ENCODE assay signal across 15 cellular contexts in the genomic region with DNA sequence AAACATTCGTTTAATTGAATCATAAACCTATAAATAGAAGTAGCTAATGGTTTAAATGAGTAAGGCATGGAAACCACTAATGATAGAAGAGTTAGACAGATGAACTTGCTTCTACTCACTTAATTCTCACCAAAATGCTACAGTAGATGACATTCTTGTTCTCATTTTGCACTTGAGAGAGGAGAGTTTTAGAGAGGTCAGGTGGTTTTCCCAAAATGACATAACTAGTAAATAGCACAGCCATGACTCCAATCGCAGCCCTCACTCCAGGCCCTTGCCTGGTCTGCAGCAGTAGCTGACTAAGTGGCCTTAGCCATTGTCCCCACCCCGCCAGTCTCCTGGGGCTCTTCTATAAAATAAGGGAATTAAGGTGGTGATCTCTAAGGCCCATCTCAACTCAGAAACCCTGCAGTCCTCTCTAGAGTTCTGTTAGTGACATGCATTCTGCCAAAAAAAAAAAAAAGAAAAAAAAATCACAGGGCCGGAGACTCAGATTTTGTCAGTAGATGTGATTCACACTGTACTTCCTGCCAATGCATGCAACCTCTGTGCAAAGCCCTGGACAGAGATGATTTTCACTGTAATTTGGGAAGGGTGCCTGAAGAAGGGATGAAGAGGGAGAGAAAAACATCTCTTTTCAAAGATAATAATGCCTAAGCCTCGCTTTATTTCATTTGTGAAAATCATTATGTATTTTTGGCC.
DNase-seq lines count a peak whose midpoint lies in the region; ATAC-seq, FAIRE-seq and TF ChIP-seq lines count a peak whose summit lies in the region.
"Had no signal": no experiment of that assay in that cellular context is flagged by ENCODE, and none has a peak within 500 bp of the region (broad histone marks: within the 10 kb centered on the region; RNA-seq: fewer than 3 reads in every experiment).

No MANE protein-coding gene starts in this region.

- peaks cover 22% of the 10 kb centered on the region for H3K4me1 ChIP-seq in Panc1 (ENCODE audit: control insufficient read depth, insufficient read depth, low read length)
- peaks cover 4% of the 10 kb centered on the region for H3K4me1 ChIP-seq in endothelial cell of umbilical vein (ENCODE audit: control insufficient read depth, extremely low read depth, insufficient read depth, low read length)
- peaks cover 35% of the 10 kb centered on the region for H3K4me1 ChIP-seq in skeletal muscle satellite cell (ENCODE audit: control insufficient read depth, insufficient read depth, low read length)
- H3K4me1 ChIP-seq: prostate gland, SJCRH30 had no signal

- H3K9ac ChIP-seq in endothelial cell of umbilical vein (replicated peaks; ENCODE audit: extremely low read depth, insufficient read depth, low read length) (no peak overlapping the region), skeletal muscle satellite cell (ENCODE audit: low read depth, low read length) (no peak overlapping the region)

- FAIRE-seq in endothelial cell of umbilical vein (lab: Jason Lieb, UNC): peak; percentile 81
- FAIRE-seq: colon had no signal

- H3K9me3 ChIP-seq in Panc1 (ENCODE audit: control insufficient read depth, insufficient read depth, low read depth, low read length): no peaks in the 10 kb centered on the region
- no peaks in the 10 kb centered on the region for H3K9me3 ChIP-seq in endothelial cell of umbilical vein (replicated peaks; ENCODE audit: control insufficient read depth, insufficient read depth, low read length)
- H3K9me3 ChIP-seq in skeletal muscle satellite cell (replicated peaks; ENCODE audit: low read length): no peaks in the 10 kb centered on the region
- H3K9me3 ChIP-seq: prostate gland, SJCRH30, stomach had no signal

- no peaks in the 10 kb centered on the region for H3K79me2 ChIP-seq in endothelial cell of umbilical vein (ENCODE audit: control insufficient read depth, insufficient read depth, low read length)

- dilution Hi-C loops in endothelial cell of umbilical vein (cut with MboI; ENCODE audit: extremely low pct_ligation_motif_present, low sequenced_read_pairs): no loop called here

- CTCF ChIA-PET in Panc1 (lab: Charles Lee): no interaction called here
- CTCF ChIA-PET in endothelial cell of umbilical vein (lab: Charles Lee): interaction anchor here (1.0 to 1.2 kb wide), 2 partner anchors 40 to 43 kb away, joined by 3 to 4 read pairs; no protein-coding TSS in a partner anchor

- no peak for ATAC-seq in Panc1
- no peak for ATAC-seq in GM21576 (IDR thresholded peaks at IDR 0.05; ENCODE audit: unreplicated experiment)
- ATAC-seq in HG03354 (IDR thresholded peaks at IDR 0.05; ENCODE audit: poor library complexity, severe bottlenecking, unreplicated experiment): no peak

- peak; percentile 28 for DNase-seq in NK-92 treated with Interleukin-12 subunit alpha and Interleukin-12 subunit beta, amount 100 ng/mL, for 24 hours (lab: John Stamatoyannopoulos, UW)
- no peak for DNase-seq in NK-92 (lab: John Stamatoyannopoulos, UW; ENCODE audit: unreplicated experiment)
- peak; percentile 22 for DNase-seq in Panc1 (ENCODE audit: low read depth, low spot score)
- no peak for DNase-seq in endothelial cell of umbilical vein (ENCODE audit: low read depth, low spot score)
- no peak for DNase-seq in C1 segment of cervical spinal cord (lab: John Stamatoyannopoulos, UW)
- DNase-seq: activated CD4-positive, CD25-positive, alpha-beta regulatory T cell; activated effector memory CD4-positive, alpha-beta T cell treated with Interleukin-2 at 50 U/mL for 16 hours; SJCRH30; stomach had no signal

- no peak overlapping the region for H2AFZ ChIP-seq in endothelial cell of umbilical vein (ENCODE audit: low read depth, low read length)

- H3K27ac ChIP-seq in Panc1 (ENCODE audit: low read length): peak overlapping the region; percentile 68; the same call in 1 of the 2 replicates
- no peak overlapping the region for H3K27ac ChIP-seq in endothelial cell of umbilical vein (ENCODE audit: insufficient read depth, low read depth, low read length)
- H3K27ac ChIP-seq: 22Rv1, prostate gland, SJCRH30, stomach had no signal

- TF ChIP-seq CTCF in Panc1 (IDR thresholded peaks at IDR 0.05) (no peak), endothelial cell of umbilical vein (IDR thresholded peaks at IDR 0.05; ENCODE audit: extremely low read depth in 1 of 2, insufficient read depth in 1 of 2, low read depth in 1 of 2, low read length in 2 of 2) (no peak)

- H3K4me2 ChIP-seq in endothelial cell of umbilical vein (ENCODE audit: insufficient read depth, low read length) (no peak overlapping the region), skeletal muscle satellite cell (ENCODE audit: low read length) (peak overlapping the region; percentile 12)

- H4K20me1 ChIP-seq in endothelial cell of umbilical vein (replicated peaks; ENCODE audit: control insufficient read depth, extremely low read depth, insufficient read depth, low read length): no peaks in the 10 kb centered on the region

- POLR2A ChIA-PET in Panc1 (lab: Charles Lee) (no interaction called here), endothelial cell of umbilical vein (lab: Charles Lee) (no interaction called here)

- no peaks in the 10 kb centered on the region for H3K36me3 ChIP-seq in Panc1 (ENCODE audit: control insufficient read depth, insufficient read depth, low read length)
- no peaks in the 10 kb centered on the region for H3K36me3 ChIP-seq in endothelial cell of umbilical vein (ENCODE audit: control insufficient read depth in 2 of 2, extremely low read depth in 1 of 2, insufficient read depth in 2 of 2, low read length in 2 of 2)
- no peaks in the 10 kb centered on the region for H3K36me3 ChIP-seq in skeletal muscle satellite cell (ENCODE audit: insufficient read depth, low read length)
- H3K36me3 ChIP-seq: prostate gland, SJCRH30, stomach had no signal

- no peaks in the 10 kb centered on the region for H3K9me1 ChIP-seq in endothelial cell of umbilical vein (replicated peaks; ENCODE audit: control insufficient read depth, extremely low read depth, insufficient read depth, low read length)

- H3K27me3 ChIP-seq in Panc1 (ENCODE audit: control insufficient read depth, insufficient read depth, low read length): no peaks in the 10 kb centered on the region
- H3K27me3 ChIP-seq in endothelial cell of umbilical vein (ENCODE audit: control insufficient read depth in 2 of 2, insufficient read depth in 2 of 2, low read length in 2 of 2): no peaks in the 10 kb centered on the region
- H3K27me3 ChIP-seq in skeletal muscle satellite cell (ENCODE audit: control insufficient read depth, insufficient read depth, low read length): no peaks in the 10 kb centered on the region
- H3K27me3 ChIP-seq: SJCRH30, stomach had no signal

- intact Hi-C loops in Panc1 (cut with micrococcal nuclease; ENCODE audit: unreplicated experiment): no loop called here
- intact Hi-C loops in endothelial cell of umbilical vein (cut with micrococcal nuclease): no loop called here

- no peak for TF ChIP-seq POLR2A in endothelial cell of umbilical vein (IDR thresholded peaks at IDR 0.05; ENCODE audit: low read depth, low read length)

- H3K4me3 ChIP-seq in Panc1 (ENCODE audit: low read depth in 2 of 2, low read length in 2 of 2) (no peak overlapping the region), endothelial cell of umbilical vein (replicated peaks in 1 of 3; ENCODE audit: insufficient read depth in 1 of 3, low read depth in 1 of 3, low read length in 3 of 3) (no peak overlapping the region), skeletal muscle satellite cell (ENCODE audit: low read length) (no peak overlapping the region)
- H3K4me3 ChIP-seq: prostate gland, SJCRH30, stomach had no signal

- in situ Hi-C loops in Panc1 (cut with HindIII; ENCODE audit: low pct_unique_long_range_greater_than_20kb, low sequenced_read_pairs): no loop called here

- BruUV-seq in Panc1 (replicated peaks; lab: Mats Ljungman, UMichigan): no TSS peak
- BruUV-seq in endothelial cell of umbilical vein (replicated peaks; lab: Mats Ljungman, UMichigan): no TSS peak

TF ChIP-seq in endothelial cell of umbilical vein, 7 proteins besides CTCF, POLR2A, EP300 and RAD21:
- TF ChIP-seq FOS (IDR thresholded peaks at IDR 0.05; ENCODE audit: borderline replicate concordance, insufficient read depth, low read length) (peak; percentile 46), GATA2 (IDR thresholded peaks at IDR 0.05; ENCODE audit: insufficient read depth, insufficient read length, low read depth, low read length) (no peak), POLR2AphosphoS5 (IDR thresholded peaks at IDR 0.05; ENCODE audit: insufficient read depth, low read depth, low read length) (no peak)
TF ChIP-seq in endothelial cell of umbilical vein: peak in this region for 1.

Comparison
In these comparisons a context has a peak if more than half of its experiments do, and no peak if none do; other contexts are left out.
1. DNase-seq: peak in NK-92 treated with Interleukin-12 subunit alpha and Interleukin-12 subunit beta, amount 100 ng/mL, for 24 hours (single experiment) and Panc1 (single experiment); none in NK-92 (single experiment), endothelial cell of umbilical vein (single experiment) and C1 segment of cervical spinal cord (0 of 14).